7 cellular contexts compared by ENCODE assay signal in genomic region chr2:159868598-159869159, GRCh38. TPM values are rescaled to one million over a fixed set of nuclear protein-coding genes. Genes with fewer than 3 reads are reported as not detected.
"Had no signal": no experiment of that assay in that cellular context is flagged by ENCODE, and none has a peak within 500 bp of the region (broad histone marks: within the 10 kb centered on the region; RNA-seq: fewer than 3 reads in every experiment).

No MANE protein-coding gene starts in this region.

RNA-seq across cellular contexts. Expression of gene LY75, which starts 35.9 kb away (rescaled TPM):
- total RNA-seq: OCI-LY7, PC-3, RPMI7951, SJCRH30, SJSA1, SK-MEL-5 had no signal
- polyA plus RNA-seq: SK-N-SH had no signal
